In the genomic region with DNA sequence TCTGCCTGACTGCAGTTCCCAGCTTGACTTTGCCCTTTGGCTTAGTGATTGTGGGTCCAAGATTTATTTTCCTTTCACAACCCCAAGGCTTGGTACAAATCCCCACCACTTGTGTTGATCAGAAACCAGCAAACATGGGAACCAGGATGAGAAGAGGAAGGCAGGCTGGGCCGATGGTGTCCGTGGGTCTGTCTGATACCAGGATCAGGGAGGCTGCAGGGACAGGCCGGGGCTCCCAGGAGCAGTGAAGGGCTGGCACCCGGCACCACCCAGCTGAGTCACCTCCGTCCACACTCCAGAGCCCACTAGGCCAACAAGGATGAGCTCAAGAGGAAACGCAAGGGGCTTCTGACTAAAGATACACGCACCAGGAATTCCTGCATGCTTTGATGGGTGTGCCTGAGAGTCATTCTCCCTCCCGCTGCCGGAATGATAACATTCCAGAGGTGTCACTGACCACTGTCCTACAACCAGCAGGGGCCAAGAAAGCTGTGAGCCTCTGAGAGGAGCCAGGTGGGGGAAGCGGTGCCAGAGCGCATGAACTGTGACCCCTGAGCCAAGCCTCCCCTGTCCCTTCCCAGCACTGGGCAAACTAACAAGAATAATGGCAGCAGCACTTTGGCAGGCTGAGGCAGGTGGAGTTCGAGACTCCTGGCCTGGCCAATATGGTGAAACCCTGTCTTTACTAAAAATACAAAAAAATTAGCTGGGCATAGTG, we compare ENCODE assay signal across 13 cellular contexts. TPM values are rescaled to one million over a fixed set of nuclear protein-coding genes. Genes with fewer than 3 reads are reported as not detected.
DNase-seq lines count a peak whose midpoint lies in the region; ATAC-seq, FAIRE-seq and TF ChIP-seq lines count a peak whose summit lies in the region.
"Had no signal": no experiment of that assay in that cellular context is flagged by ENCODE, and none has a peak within 500 bp of the region (broad histone marks: within the 10 kb centered on the region; RNA-seq: fewer than 3 reads in every experiment).

No MANE protein-coding gene starts in this region.

- no peak overlapping the region for H3K4me2 ChIP-seq in H1 (ENCODE audit: insufficient read depth in 1 of 2, low read depth in 2 of 2, low read length in 2 of 2)
- no peak overlapping the region for H3K4me2 ChIP-seq in mesendoderm (ENCODE audit: low read length)

- no peak overlapping the region for H2BK20ac ChIP-seq in H1 (ENCODE audit: low read length)

- H3K56ac ChIP-seq in H1 (replicated peaks; ENCODE audit: insufficient read length, low read depth, low read length) (no peak overlapping the region), mesendoderm (ENCODE audit: low read length) (peak overlapping the region; percentile 25)

- H3K79me1 ChIP-seq in H1 (ENCODE audit: low read depth, low read length) (no peaks in the 10 kb centered on the region), mesendoderm (ENCODE audit: low read length) (no peaks in the 10 kb centered on the region)

- no peaks in the 10 kb centered on the region for H3K9me3 Mint-ChIP-seq in Calu3 (ENCODE audit: low read depth, unreplicated experiment)
- H3K9me3 Mint-ChIP-seq in WTC11: peaks cover 9% of the 10 kb centered on the region
- no peaks in the 10 kb centered on the region for H3K9me3 Mint-ChIP-seq in activated CD4-positive, alpha-beta T cell treated with anti-CD3 and anti-CD28 coated beads, Interleukin-2, amount 10 ng/mL, durations not matched to agents 7 days and 5 days
- H3K9me3 Mint-ChIP-seq: activated B cell treated with CpG ODN at 0.5 μM for 24 hours had no signal

- no peak overlapping the region for H3K14ac ChIP-seq in H1 (ENCODE audit: insufficient read length)

- DNase-seq in Calu3 (peak; percentile 43), MG63 (peak; percentile 34), H1 (ENCODE audit: low read depth in 1 of 2, low spot score in 2 of 2) (no peak), mesendoderm (peak; percentile 95), left colon (no peak), WTC11 (ENCODE audit: low spot score) (no peak), NCI-H526 treated with DMSO at 0.1 percent for 48 hours (lab: John Stamatoyannopoulos, UW) (no peak)
- DNase-seq in activated CD4-positive, alpha-beta T cell treated with anti-CD3 and anti-CD28 coated beads, Interleukin-2, amount 10 ng/mL, durations not matched to agents 7 days and 5 days: no peak
- DNase-seq: activated B cell treated with CpG ODN at 0.5 μM for 24 hours, activated gamma-delta T cell, left ventricle myocardium inferior, NCI-H1417 treated with DMSO at 0.1 percent for 48 hours had no signal

- no peaks in the 10 kb centered on the region for H4K20me1 ChIP-seq in H1 (replicated peaks in 1 of 2; ENCODE audit: control insufficient read depth in 1 of 2, insufficient read depth in 2 of 2, low read length in 2 of 2)

- no peak for TF ChIP-seq EP300 in H1 (IDR thresholded peaks at IDR 0.05; ENCODE audit: borderline replicate concordance in 1 of 2, low read depth in 2 of 2, low read length in 2 of 2)

- ATAC-seq in left colon (no peak), WTC11 (no peak)

- H3K4me1 ChIP-seq in H1 (replicated peaks in 1 of 4; ENCODE audit: control insufficient read depth in 3 of 4, insufficient read depth in 4 of 4, low read length in 3 of 4) (peaks cover 0 to 3% (median 0%) of the 10 kb centered on the region in 4 experiments; a peak in 1 of 7 replicates), mesendoderm (ENCODE audit: control insufficient read depth, low read depth, low read length) (peaks cover 2% of the 10 kb centered on the region)

- no peak for FAIRE-seq in H1 (lab: Jason Lieb, UNC)
- FAIRE-seq: endometrium had no signal

- no peak overlapping the region for H4K5ac ChIP-seq in H1 (ENCODE audit: insufficient read length, low read depth, low read length)
- H4K5ac ChIP-seq in mesendoderm (ENCODE audit: low read length): no peak overlapping the region

- H2BK12ac ChIP-seq in H1 (ENCODE audit: low read depth, low read length): no peak overlapping the region

- no peak for TF ChIP-seq RAD21 in H1 (IDR thresholded peaks at IDR 0.05 in 1 of 2, conservative IDR thresholded peaks at IDR 0.05 in 1 of 2; ENCODE audit: low read depth in 2 of 2, low read length in 2 of 2)

- no peaks in the 10 kb centered on the region for H3K9me3 ChIP-seq in MG63
- H3K9me3 ChIP-seq in H1 (ENCODE audit: insufficient read depth in 2 of 2, low read depth in 1 of 2, low read length in 1 of 2): peaks cover 0 to 6% of the 10 kb centered on the region in 2 experiments; a peak in 1 of 4 replicates
- H3K9me3 ChIP-seq: left ventricle myocardium inferior had no signal

- TF ChIP-seq CTCF in Calu3 (IDR thresholded peaks at IDR 0.05; ENCODE audit: unreplicated experiment) (no peak), H1 (IDR thresholded peaks at IDR 0.05; ENCODE audit: control extremely low read depth in 1 of 3, insufficient read depth in 1 of 3, low read depth in 1 of 3, low read length in 3 of 3) (no peak), WTC11 (IDR thresholded peaks at IDR 0.05) (no peak)

- no peaks in the 10 kb centered on the region for H3K23me2 ChIP-seq in H1 (ENCODE audit: low read depth, low read length)

- H2BK120ac ChIP-seq in H1 (replicated peaks; ENCODE audit: low read depth, low read length) (no peak overlapping the region), mesendoderm (ENCODE audit: low read depth, low read length) (no peak overlapping the region)

- H3K79me2 ChIP-seq in H1 (ENCODE audit: control insufficient read depth in 1 of 2, insufficient read depth in 2 of 2, low read length in 2 of 2) (no peaks in the 10 kb centered on the region), mesendoderm (ENCODE audit: control insufficient read depth, insufficient read depth, low read length) (no peaks in the 10 kb centered on the region)

- no peak overlapping the region for H4K8ac ChIP-seq in H1 (ENCODE audit: extremely low read depth, insufficient read depth, low read length)
- no peak overlapping the region for H4K8ac ChIP-seq in mesendoderm (ENCODE audit: low read depth, low read length)

- no peak overlapping the region for H2BK5ac ChIP-seq in H1 (ENCODE audit: low read depth, low read length)
- peak overlapping the region; percentile 52 for H2BK5ac ChIP-seq in mesendoderm (ENCODE audit: low read length)

- intact Hi-C loops in Calu3 (cut with micrococcal nuclease; ENCODE audit: unreplicated experiment) (loop anchor here (1.0 kb wide), 1 partner anchor 192 kb away; no protein-coding TSS in a partner anchor), left colon (cut with DNase I, micrococcal nuclease) (loop anchor here in 1 of 2 donors (5.0 kb wide), 1 partner anchor 188 kb away; no protein-coding TSS in a partner anchor)

- H3K27ac Mint-ChIP-seq in Calu3 (ENCODE audit: unreplicated experiment): no peak overlapping the region
- H3K27ac Mint-ChIP-seq in WTC11: no peak overlapping the region
- no peak overlapping the region for H3K27ac Mint-ChIP-seq in activated CD4-positive, alpha-beta T cell treated with anti-CD3 and anti-CD28 coated beads, Interleukin-2, amount 10 ng/mL, durations not matched to agents 7 days and 5 days
- H3K27ac Mint-ChIP-seq: activated B cell treated with CpG ODN at 0.5 μM for 24 hours had no signal

- H3K23ac ChIP-seq in H1 (ENCODE audit: insufficient read length) (no peak overlapping the region), mesendoderm (ENCODE audit: low read length) (no peak overlapping the region)

- H2BK15ac ChIP-seq in H1 (ENCODE audit: low read length) (no peak overlapping the region), mesendoderm (replicated peaks; ENCODE audit: low read depth) (no peak overlapping the region)

- no peak overlapping the region for H3K4me3 Mint-ChIP-seq in Calu3 (ENCODE audit: low read depth, unreplicated experiment)
- H3K4me3 Mint-ChIP-seq in WTC11: no peak overlapping the region
- no peak overlapping the region for H3K4me3 Mint-ChIP-seq in activated CD4-positive, alpha-beta T cell treated with anti-CD3 and anti-CD28 coated beads, Interleukin-2, amount 10 ng/mL, durations not matched to agents 7 days and 5 days
- H3K4me3 Mint-ChIP-seq: activated B cell treated with CpG ODN at 0.5 μM for 24 hours had no signal

- H3K27me3 Mint-ChIP-seq in Calu3 (ENCODE audit: unreplicated experiment): peaks cover 28% of the 10 kb centered on the region
- no peaks in the 10 kb centered on the region for H3K27me3 Mint-ChIP-seq in WTC11 (ENCODE audit: low read depth)
- no peaks in the 10 kb centered on the region for H3K27me3 Mint-ChIP-seq in activated CD4-positive, alpha-beta T cell treated with anti-CD3 and anti-CD28 coated beads, Interleukin-2, amount 10 ng/mL, durations not matched to agents 7 days and 5 days
- H3K27me3 Mint-ChIP-seq: activated B cell treated with CpG ODN at 0.5 μM for 24 hours had no signal

- H3K18ac ChIP-seq in H1 (ENCODE audit: extremely low read depth, low read length) (no peak overlapping the region), mesendoderm (ENCODE audit: low read length) (peak overlapping the region; percentile 17)

- POLR2A ChIA-PET in H1 (lab: Charles Lee; ENCODE audit: partially characterized antibody) (no interaction called here), WTC11 (lab: Charles Lee) (no interaction called here)
- POLR2A ChIA-PET in activated CD4-positive, alpha-beta T cell treated with anti-CD3 and anti-CD28 coated beads, Interleukin-2, amount 10 ng/mL, durations not matched to agents 7 days and 5 days (lab: Charles Lee): no interaction called here

- no peaks in the 10 kb centered on the region for H3K27me3 ChIP-seq in MG63
- no peaks in the 10 kb centered on the region for H3K27me3 ChIP-seq in H1 (replicated peaks in 1 of 4; ENCODE audit: control insufficient read depth in 3 of 4, extremely low read depth in 1 of 4, insufficient read depth in 3 of 4, low read length in 3 of 4)
- H3K27me3 ChIP-seq in mesendoderm (ENCODE audit: insufficient read depth, low read length, poor library complexity): no peaks in the 10 kb centered on the region

- H3K9ac ChIP-seq in H1 (replicated peaks in 1 of 4; ENCODE audit: extremely low read depth in 1 of 4, low read depth in 3 of 4, low read length in 3 of 4) (no peak overlapping the region), mesendoderm (ENCODE audit: low read length) (no peak overlapping the region)

- H3K36me3 Mint-ChIP-seq in Calu3 (ENCODE audit: insufficient read depth, unreplicated experiment) (no peaks in the 10 kb centered on the region), WTC11 (peaks cover 7% of the 10 kb centered on the region)
- no peaks in the 10 kb centered on the region for H3K36me3 Mint-ChIP-seq in activated CD4-positive, alpha-beta T cell treated with anti-CD3 and anti-CD28 coated beads, Interleukin-2, amount 10 ng/mL, durations not matched to agents 7 days and 5 days (ENCODE audit: low read depth)

- H3K4me3 ChIP-seq in MG63 (no peak overlapping the region), H1 (ENCODE audit: extremely low read depth in 1 of 4, insufficient read depth in 2 of 4, low read depth in 3 of 4, low read length in 4 of 4) (no peak overlapping the region), mesendoderm (ENCODE audit: low read length) (no peak overlapping the region)
- H3K4me3 ChIP-seq: left ventricle myocardium inferior had no signal

- H3K4me1 Mint-ChIP-seq in Calu3 (ENCODE audit: low read depth, unreplicated experiment): peaks cover 17% of the 10 kb centered on the region
- H3K4me1 Mint-ChIP-seq in WTC11: peaks cover 19% of the 10 kb centered on the region
- no peaks in the 10 kb centered on the region for H3K4me1 Mint-ChIP-seq in activated CD4-positive, alpha-beta T cell treated with anti-CD3 and anti-CD28 coated beads, Interleukin-2, amount 10 ng/mL, durations not matched to agents 7 days and 5 days

- no peak overlapping the region for H3K4ac ChIP-seq in H1 (replicated peaks; ENCODE audit: insufficient read length, low read depth, low read length)
- no peak overlapping the region for H3K4ac ChIP-seq in mesendoderm (ENCODE audit: low read depth, low read length)

- TF ChIP-seq POLR2A in H1 (IDR thresholded peaks at IDR 0.05; ENCODE audit: control extremely low read depth in 1 of 2, low read depth in 2 of 2, low read length in 2 of 2): no peak

- no peak overlapping the region for H3K27ac ChIP-seq in H1 (ENCODE audit: low read depth, low read length)
- peak overlapping the region; percentile 85 for H3K27ac ChIP-seq in mesendoderm (ENCODE audit: low read depth, low read length)
- H3K27ac ChIP-seq: left ventricle myocardium inferior had no signal

- no peak overlapping the region for H4K91ac ChIP-seq in H1 (replicated peaks; ENCODE audit: insufficient read length, low read length)

- CTCF ChIA-PET in Calu3 (lab: Charles Lee): interaction anchor here (0.6 to 3.1 kb wide), 4 partner anchors 26 to 110 kb away, joined by 3 to 12 read pairs (median 4); no protein-coding TSS in a partner anchor
- CTCF ChIA-PET in H1 (lab: Charles Lee; ENCODE audit: partially characterized antibody): interaction anchor here (0.6 to 4.8 kb wide), 17 partner anchors 11 to 331 kb away, joined by 3 to 40 read pairs (median 3); no protein-coding TSS in a partner anchor
- CTCF ChIA-PET in WTC11 (lab: Charles Lee): interaction anchor here (1.5 to 3.5 kb wide), 3 partner anchors 11 to 193 kb away, joined by 3 to 24 read pairs (median 6); no protein-coding TSS in a partner anchor
- CTCF ChIA-PET in activated CD4-positive, alpha-beta T cell treated with anti-CD3 and anti-CD28 coated beads, Interleukin-2, amount 10 ng/mL, durations not matched to agents 7 days and 5 days (lab: Charles Lee): no interaction called here

- 91% methylated on average over 12 of the region's 12 CpGs; no CpG with 5 or more reads in 1 of the 2 experiments for WGBS in H1 (ENCODE audit: extremely low coverage in 1 of 2, insufficient coverage in 1 of 2, insufficient read length in 1 of 2, insufficient replicate concordance in 2 of 2, low coverage in 1 of 2, low lambda C conversion rate in 2 of 2, missing lambda C conversion rate in 1 of 2), 2 experiments
- no CpG with 5 or more reads among the region's 12 CpGs for WGBS in mesendoderm (ENCODE audit: extremely low coverage, insufficient coverage, low lambda C conversion rate)

- no peak overlapping the region for H2AFZ ChIP-seq in H1 (ENCODE audit: low read length)

- H3K36me3 ChIP-seq in MG63: no peaks in the 10 kb centered on the region
- H3K36me3 ChIP-seq in H1 (ENCODE audit: control insufficient read depth in 2 of 4, insufficient read depth in 4 of 4, low read length in 3 of 4): no peaks in the 10 kb centered on the region
- H3K36me3 ChIP-seq in mesendoderm (ENCODE audit: control insufficient read depth, insufficient read depth, low read length): no peaks in the 10 kb centered on the region
- H3K36me3 ChIP-seq: left ventricle myocardium inferior had no signal

- H2AK5ac ChIP-seq in H1 (ENCODE audit: low read depth, low read length): no peak overlapping the region
- no peak overlapping the region for H2AK5ac ChIP-seq in mesendoderm (ENCODE audit: low read length)

- no TSS peak for BruUV-seq in Calu3 (replicated peaks; lab: Mats Ljungman, UMichigan)

RNA-seq across cellular contexts. Expression of a gene that starts 29.2 kb away (rescaled TPM):
- total RNA-seq in Calu3 (2022): 18.8 and 19.5 TPM in 2 replicates
- 2.1 and 3.5 TPM in 2 replicates for total RNA-seq in MG63 (2014; rRNA removed; shearing (Covaris generic); ENCODE audit: low replicate concordance)
- total RNA-seq in H1 (2021; fragmentation: NEBNext Ultra II Directional; extraction: Animal tissue kit (Norgen Biotek cat#: 25700)): 11.6 and 13.7 TPM in 2 replicates
- polyA plus RNA-seq in H1 (2011; rRNA removed): 3.9 and 6.5 TPM in 2 replicates
- 4.2 TPM for polyA plus RNA-seq in H1 (2011; cell fraction: cytosol; rRNA removed)
- 5.3 TPM for polyA plus RNA-seq in H1 (2011; cell fraction: nucleus; rRNA removed)
- polyA plus RNA-seq in H1 (2012, experiment 1 of 2): 5.9 to 7.9 TPM (median 7.2 TPM) in 4 replicates
- polyA plus RNA-seq in H1 (2012, experiment 2 of 2): 6.4 TPM
- polyA plus RNA-seq in H1 (2013, experiment 1 of 2): 4.6 TPM
- polyA plus RNA-seq in H1 (2013, experiment 2 of 2): 4.6 TPM
- polyA minus RNA-seq in H1 (2011; rRNA and poly(A)+ RNA removed): 3.7 and 5.5 TPM in 2 replicates
- polyA minus RNA-seq in H1 (2011; cell fraction: cytosol; rRNA and poly(A)+ RNA removed): 3.1 TPM
- 4.1 TPM for polyA minus RNA-seq in H1 (2011; cell fraction: nucleus; rRNA and poly(A)+ RNA removed)
- 9.8 TPM for polyA plus RNA-seq in mesendoderm (2013, experiment 1 of 2)
- 9.5 TPM for polyA plus RNA-seq in mesendoderm (2013, experiment 2 of 2)
- total RNA-seq in left colon: 10 to 100 TPM; 10.3 to 11.3 TPM
- total RNA-seq in WTC11 (2021): 7.3 to 8.7 TPM (median 8.5 TPM) in 3 replicates
- total RNA-seq in activated CD4-positive, alpha-beta T cell treated with anti-CD3 and anti-CD28 coated beads, Interleukin-2, amount 10 ng/mL, durations not matched to agents 7 days and 5 days: under 1 TPM; 0.27 to 0.31 TPM

RNA-seq across cellular contexts. Expression of a gene that starts 51.7 kb away (rescaled TPM):
- 24.7 and 28.5 TPM in 2 replicates for total RNA-seq in Calu3 (2022)
- 45.2 and 63.9 TPM in 2 replicates for total RNA-seq in MG63 (2014; rRNA removed; shearing (Covaris generic); ENCODE audit: low replicate concordance)
- 19.9 and 20.1 TPM in 2 replicates for total RNA-seq in H1 (2021; fragmentation: NEBNext Ultra II Directional; extraction: Animal tissue kit (Norgen Biotek cat#: 25700))
- polyA plus RNA-seq in H1 (2011; rRNA removed): 15.6 and 19.1 TPM in 2 replicates
- 18.1 TPM for polyA plus RNA-seq in H1 (2011; cell fraction: cytosol; rRNA removed)
- polyA plus RNA-seq in H1 (2011; cell fraction: nucleus; rRNA removed): 18.7 TPM
- polyA plus RNA-seq in H1 (2012, experiment 1 of 2): 8.2 to 11.5 TPM (median 10.6 TPM) in 4 replicates
- polyA plus RNA-seq in H1 (2012, experiment 2 of 2): 9.6 TPM
- polyA plus RNA-seq in H1 (2013, experiment 1 of 2): 13.1 TPM
- polyA plus RNA-seq in H1 (2013, experiment 2 of 2): 11.3 TPM
- 12.3 and 13.7 TPM in 2 replicates for polyA minus RNA-seq in H1 (2011; rRNA and poly(A)+ RNA removed)
- 5.9 TPM for polyA minus RNA-seq in H1 (2011; cell fraction: cytosol; rRNA and poly(A)+ RNA removed)
- 11.9 TPM for polyA minus RNA-seq in H1 (2011; cell fraction: nucleus; rRNA and poly(A)+ RNA removed)
- 7.4 TPM for polyA plus RNA-seq in mesendoderm (2013, experiment 1 of 2)
- 6.2 TPM for polyA plus RNA-seq in mesendoderm (2013, experiment 2 of 2)
- 10 to 100 TPM; 10.2 to 10.5 TPM for total RNA-seq in left colon
- 17.1 to 18.3 TPM (median 18.1 TPM) in 3 replicates for total RNA-seq in WTC11 (2021)
- total RNA-seq in activated CD4-positive, alpha-beta T cell treated with anti-CD3 and anti-CD28 coated beads, Interleukin-2, amount 10 ng/mL, durations not matched to agents 7 days and 5 days: 1 to 10 TPM; 1.0 to 1.1 TPM

Comparison
In these comparisons a context has a peak if more than half of its experiments do, and no peak if none do; other contexts are left out.
1. DNase-seq: peak in Calu3 (single experiment), MG63 (single experiment) and mesendoderm (single experiment); none in H1 (0 of 2), left colon (0 of 2), WTC11 (single experiment), activated CD4-positive, alpha-beta T cell treated with anti-CD3 and anti-CD28 coated beads, Interleukin-2, amount 10 ng/mL, durations not matched to agents 7 days and 5 days (single experiment) and NCI-H526 treated with DMSO at 0.1 percent for 48 hours (single experiment).